In genomic region chr15:66923438-66923881, GRCh38 we compare ENCODE assay signal across 10 cellular contexts.
DNase-seq lines count a peak whose midpoint lies in the region; ATAC-seq, FAIRE-seq and TF ChIP-seq lines count a peak whose summit lies in the region.
"Had no signal": no experiment of that assay in that cellular context is flagged by ENCODE, and none has a peak within 500 bp of the region (broad histone marks: within the 10 kb centered on the region; RNA-seq: fewer than 3 reads in every experiment).

No MANE protein-coding gene starts in this region.

- peaks cover 5% of the 10 kb centered on the region for H3K4me1 Mint-ChIP-seq in activated naive CD8-positive, alpha-beta T cell treated with anti-CD3 and anti-CD28 coated beads for 36 hours

- H3K9ac ChIP-seq in HepG2 (ENCODE audit: insufficient read depth, low read depth, low read length), result no peak overlapping the region

- intact Hi-C loops in HepG2 (cut with micrococcal nuclease; ENCODE audit: unreplicated experiment), result no loop called here
- intact Hi-C loops in esophagus squamous epithelium (cut with DNase I), result no loop called here
- intact Hi-C loops in lower leg skin (cut with DNase I; ENCODE audit: low total_unique reads), result no loop called here

- no peak overlapping the region for H3K4me3 Mint-ChIP-seq in activated naive CD8-positive, alpha-beta T cell treated with anti-CD3 and anti-CD28 coated beads for 36 hours
- H3K4me3 Mint-ChIP-seq: stimulated activated naive CD8-positive, alpha-beta T cell treated with anti-CD3 and anti-CD28 coated beads, Interleukin-15, Interleukin-2, amounts not matched to agents 100 ng/mL and 50 ng/mL, for 24 hours had no signal

- WGBS in HepG2 (ENCODE audit: low lambda C conversion rate), result 6% methylated on average over 7 of the region's 7 CpGs
- 26 to 27% methylated on average over 6 to 7 of the region's 7 CpGs for WGBS in esophagus squamous epithelium, 2 donors
- 35 to 38% methylated on average over 7 of the region's 7 CpGs for WGBS in lower leg skin, 2 donors

- peak; percentile 78 for TF ChIP-seq CTCF in HepG2 (CRISPR knock-in tag; IDR thresholded peaks at IDR 0.05)
- peak in 3 of 6 experiments; percentile 16 to 44 (median 16) for TF ChIP-seq CTCF in esophagus squamous epithelium (IDR thresholded peaks at IDR 0.05)
- TF ChIP-seq CTCF in lower leg skin (IDR thresholded peaks at IDR 0.05), result no peak

- TF ChIP-seq RAD21 in HepG2 (CRISPR knock-in tag; IDR thresholded peaks at IDR 0.05), result no peak

- peaks cover 2% of the 10 kb centered on the region for H3K9me3 Mint-ChIP-seq in activated naive CD8-positive, alpha-beta T cell treated with anti-CD3 and anti-CD28 coated beads for 36 hours

- in situ Hi-C loops in HepG2 (cut with HindIII; ENCODE audit: extremely low pct_ligation_motif_present, low pct_unique_long_range_greater_than_20kb), result no loop called here

- no peaks in the 10 kb centered on the region for H4K20me1 ChIP-seq in HepG2 (ENCODE audit: insufficient read depth, low read length)

- H3K9me3 ChIP-seq in HepG2 (ENCODE audit: low read length) (peaks cover 11% of the 10 kb centered on the region), esophagus squamous epithelium (peaks cover 0 to 11% (median 6%) of the 10 kb centered on the region in 3 donors)

- peaks cover 12% of the 10 kb centered on the region for H3K27me3 Mint-ChIP-seq in activated naive CD8-positive, alpha-beta T cell treated with anti-CD3 and anti-CD28 coated beads for 36 hours

- peaks cover 16% of the 10 kb centered on the region for H3K4me1 ChIP-seq in HepG2 (ENCODE audit: insufficient read depth, low read length)
- peaks cover 0 to 23% (median 4%) of the 10 kb centered on the region in 3 donors for H3K4me1 ChIP-seq in esophagus squamous epithelium

- FAIRE-seq in HepG2 (lab: Jason Lieb, UNC), result peak; percentile 64
- FAIRE-seq: endometrium had no signal

- H3K27me3 ChIP-seq in HepG2 (ENCODE audit: control insufficient read depth in 1 of 2, insufficient read depth in 2 of 2, low read length in 2 of 2), result peaks cover 0 to 13% of the 10 kb centered on the region in 2 experiments; a peak in 3 of 5 replicates
- H3K27me3 ChIP-seq in esophagus squamous epithelium, result no peaks in the 10 kb centered on the region

- H3K79me2 ChIP-seq in HepG2 (ENCODE audit: insufficient read depth, low read length), result no peaks in the 10 kb centered on the region

- no peak overlapping the region for H2AFZ ChIP-seq in HepG2 (ENCODE audit: low read length)

- TF ChIP-seq POLR2A in HepG2 (IDR thresholded peaks at IDR 0.05; ENCODE audit: insufficient read depth in 1 of 2, low read depth in 2 of 2, low read length in 2 of 2) (no peak), esophagus squamous epithelium (IDR thresholded peaks at IDR 0.05) (no peak), lower leg skin (IDR thresholded peaks at IDR 0.05) (no peak)

- POLR2A ChIA-PET in HepG2 (lab: Yijun Ruan, JAX), result no interaction called here

- H3K4me3 ChIP-seq in HepG2 (replicated peaks in 1 of 3; ENCODE audit: insufficient read depth in 1 of 3, low read depth in 2 of 3, low read length in 3 of 3) (no peak overlapping the region), esophagus squamous epithelium (no peak overlapping the region), lower leg skin (ENCODE audit: low read depth, poor library complexity, severe bottlenecking) (no peak overlapping the region)

- peaks cover 3% of the 10 kb centered on the region for H3K36me3 Mint-ChIP-seq in activated naive CD8-positive, alpha-beta T cell treated with anti-CD3 and anti-CD28 coated beads for 36 hours

- H3K27ac ChIP-seq in HepG2 (ENCODE audit: extremely low read length, insufficient read depth, low read length) (no peak overlapping the region), esophagus squamous epithelium (no peak overlapping the region)

- BruUV-seq in HepG2 (replicated peaks; lab: Mats Ljungman, UMichigan), result no TSS peak

- CTCF ChIA-PET in HepG2 (lab: Yijun Ruan, JAX; ENCODE audit: low intra/inter-chr PET ratio, low total read pairs), result interaction anchor here (1.2 kb wide), 1 partner anchor 20 kb away, joined by 3 read pairs; no protein-coding TSS in a partner anchor

- ATAC-seq in HepG2, result peak; percentile 88
- ATAC-seq in GM21515 (IDR thresholded peaks at IDR 0.05; ENCODE audit: unreplicated experiment), result no peak

- H3K27ac Mint-ChIP-seq in activated naive CD8-positive, alpha-beta T cell treated with anti-CD3 and anti-CD28 coated beads for 36 hours, result no peak overlapping the region
- H3K27ac Mint-ChIP-seq: stimulated activated naive CD8-positive, alpha-beta T cell treated with anti-CD3 and anti-CD28 coated beads, Interleukin-15, Interleukin-2, amounts not matched to agents 100 ng/mL and 50 ng/mL, for 24 hours had no signal

- H3K4me2 ChIP-seq in HepG2 (ENCODE audit: low read depth, low read length), result no peak overlapping the region

- H3K36me3 ChIP-seq in HepG2 (replicated peaks in 1 of 2; ENCODE audit: control insufficient read depth in 1 of 2, insufficient read depth in 2 of 2, low read length in 2 of 2) (no peaks in the 10 kb centered on the region), esophagus squamous epithelium (no peaks in the 10 kb centered on the region)

- TF ChIP-seq EP300 in HepG2 (IDR thresholded peaks at IDR 0.05; ENCODE audit: low read depth in 2 of 2, low read length in 2 of 2), result no peak
- TF ChIP-seq EP300 in HepG2 (CRISPR knock-in tag; IDR thresholded peaks at IDR 0.05; ENCODE audit: borderline replicate concordance), result no peak

- DNase-seq in Daoy (ENCODE audit: low read depth) (peak; percentile 34), NCI-H1105 (lab: John Stamatoyannopoulos, UW) (peak; percentile 17), HepG2 (ENCODE audit: low spot score) (peak; percentile 34), occipital lobe (lab: John Stamatoyannopoulos, UW) (no peak), esophagus squamous epithelium (lab: John Stamatoyannopoulos, UW) (no peak), lower leg skin (ENCODE audit: low spot score in 2 of 2) (no peak)
- peak; percentile 40 for DNase-seq in activated naive CD8-positive, alpha-beta T cell treated with anti-CD3 and anti-CD28 coated beads for 36 hours

TF ChIP-seq in HepG2, 621 proteins besides CTCF, POLR2A, EP300 and RAD21:
- TF ChIP-seq ZBTB34 (CRISPR knock-in tag; IDR thresholded peaks at IDR 0.05), result no peak
- TF ChIP-seq STAG1 (CRISPR knock-in tag; IDR thresholded peaks at IDR 0.05), result peak; percentile 41

Comparison
In these comparisons a context has a peak if more than half of its experiments do, and no peak if none do; other contexts are left out.
1. DNase-seq: peak in Daoy (single experiment), NCI-H1105 (single experiment), activated naive CD8-positive, alpha-beta T cell treated with anti-CD3 and anti-CD28 coated beads for 36 hours (single experiment) and HepG2 (single experiment); none in occipital lobe (single experiment), esophagus squamous epithelium (single experiment) and lower leg skin (0 of 2).